ENCODE assay signal across 14 cellular contexts in the genomic region with DNA sequence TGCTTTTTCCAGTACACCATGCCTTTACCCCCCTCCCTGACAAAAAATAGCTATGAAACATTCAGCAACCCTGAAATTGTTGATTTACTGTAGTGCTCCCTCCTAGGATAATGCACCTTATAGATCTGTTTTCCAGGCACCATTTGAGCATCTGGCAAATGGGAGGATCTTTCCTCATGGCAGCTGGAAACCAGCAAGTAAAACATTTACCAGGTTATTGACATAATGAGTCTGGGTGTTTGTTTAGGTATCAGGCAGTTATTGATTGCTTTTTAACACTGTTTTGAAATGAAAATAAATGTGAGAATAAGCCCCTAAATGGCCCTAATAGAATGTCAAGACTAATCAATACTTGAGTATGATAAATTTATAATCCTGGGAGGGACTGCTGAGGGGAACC. TPM values are rescaled to one million over a fixed set of nuclear protein-coding genes. Genes with fewer than 3 reads are reported as not detected.
A peak's percentile ranks its signal among the peaks of the same experiment; 100 is the strongest.
DNase-seq lines count a peak whose midpoint lies in the region; ATAC-seq and TF ChIP-seq lines count a peak whose summit lies in the region.
"Had no signal": no experiment of that assay in that cellular context is flagged by ENCODE, and none has a peak within 500 bp of the region (broad histone marks: within the 10 kb centered on the region; RNA-seq: fewer than 3 reads in every experiment).

No MANE protein-coding gene starts in this region.

- TF ChIP-seq CTCF in chondrocyte (IDR thresholded peaks at IDR 0.05) (no peak), progenitor cell of endocrine pancreas (IDR thresholded peaks at IDR 0.05; ENCODE audit: unreplicated experiment) (no peak), heart right ventricle (IDR thresholded peaks at IDR 0.05) (no peak), stomach (IDR thresholded peaks at IDR 0.05) (no peak)

- H3K36me3 ChIP-seq in BLaER1 treated with 17β-estradiol and CSF1 and Interleukin-3, amounts not matched to agents 10 nM and 100 nM, result no peaks in the 10 kb centered on the region
- H3K36me3 ChIP-seq in heart right ventricle, result no peaks in the 10 kb centered on the region
- no peaks in the 10 kb centered on the region for H3K36me3 ChIP-seq in stomach

- no peak for TF ChIP-seq EP300 in stomach (IDR thresholded peaks at IDR 0.05)

- H3K4me1 Mint-ChIP-seq in chondrocyte (ENCODE audit: low read depth) (peaks cover 20% of the 10 kb centered on the region), progenitor cell of endocrine pancreas (ENCODE audit: low read depth) (peaks cover 4% of the 10 kb centered on the region)

- no peaks in the 10 kb centered on the region for H4K20me1 ChIP-seq in BLaER1 treated with 17β-estradiol and CSF1 and Interleukin-3, amounts not matched to agents 10 nM and 100 nM

- peaks cover 22 to 29% (median 25%) of the 10 kb centered on the region in 10 experiments for H3K4me1 ChIP-seq in BLaER1 treated with 17β-estradiol and CSF1 and Interleukin-3, amounts not matched to agents 10 nM and 100 nM
- H3K4me1 ChIP-seq in heart right ventricle (peaks cover 0 to 21% (median 13%) of the 10 kb centered on the region in 9 donors), stomach (peaks cover 0 to 17% (median 11%) of the 10 kb centered on the region in 4 donors)

- H3K27ac ChIP-seq in BLaER1 treated with 17β-estradiol and CSF1 and Interleukin-3, amounts not matched to agents 10 nM and 100 nM, result peak overlapping the region in 1 of 11 experiments; percentile 5; a peak in 2 of 22 replicates
- no peak overlapping the region for H3K27ac ChIP-seq in heart right ventricle
- H3K27ac ChIP-seq in stomach, result no peak overlapping the region

- H3K9ac ChIP-seq in BLaER1 treated with 17β-estradiol and CSF1 and Interleukin-3, amounts not matched to agents 10 nM and 100 nM, result no peak overlapping the region

- no peaks in the 10 kb centered on the region for H3K27me3 ChIP-seq in BLaER1 treated with 17β-estradiol and CSF1 and Interleukin-3, amounts not matched to agents 10 nM and 100 nM
- H3K27me3 ChIP-seq in heart right ventricle (no peaks in the 10 kb centered on the region), stomach (no peaks in the 10 kb centered on the region)

- no peak overlapping the region for H3K4me3 ChIP-seq in BLaER1 treated with 17β-estradiol and CSF1 and Interleukin-3, amounts not matched to agents 10 nM and 100 nM
- H3K4me3 ChIP-seq in heart right ventricle (no peak overlapping the region), stomach (no peak overlapping the region)

- ATAC-seq in heart right ventricle (no peak), HG03378 (IDR thresholded peaks at IDR 0.05; ENCODE audit: unreplicated experiment) (no peak)

- peak overlapping the region in 7 of 11 experiments; percentile 67 to 83 (median 78); a peak in 10 of 22 replicates for H3K4me2 ChIP-seq in BLaER1 treated with 17β-estradiol and CSF1 and Interleukin-3, amounts not matched to agents 10 nM and 100 nM

- no peaks in the 10 kb centered on the region for H3K27me3 Mint-ChIP-seq in chondrocyte (ENCODE audit: low read depth)
- peaks cover 90% of the 10 kb centered on the region for H3K27me3 Mint-ChIP-seq in progenitor cell of endocrine pancreas

- DNase-seq in HT-29 (ENCODE audit: low spot score) (peak; percentile 27), chondrocyte (ENCODE audit: low spot score) (no peak), progenitor cell of endocrine pancreas (ENCODE audit: low spot score, unreplicated experiment) (no peak), heart right ventricle (no peak), stomach (no peak)
- DNase-seq: COR-L47, H7, NCI-H1048, NCI-H146, NCI-H2107, NCI-H226, NCI-H526 had no signal

- H3K4me3 Mint-ChIP-seq in chondrocyte (ENCODE audit: unreplicated experiment), result no peak overlapping the region
- no peak overlapping the region for H3K4me3 Mint-ChIP-seq in progenitor cell of endocrine pancreas (ENCODE audit: low read depth)

- H3K36me3 Mint-ChIP-seq in chondrocyte (ENCODE audit: low read depth) (no peaks in the 10 kb centered on the region), progenitor cell of endocrine pancreas (ENCODE audit: insufficient read depth) (no peaks in the 10 kb centered on the region)

- H3K9me3 ChIP-seq in BLaER1 treated with 17β-estradiol and CSF1 and Interleukin-3, amounts not matched to agents 10 nM and 100 nM (replicated peaks in 1 of 11), result 0 out of 22 replicates have a peak, but pooled peaks cover 0 to 3% (median 0%) of the 10 kb centered on the region in 11 experiments
- H3K9me3 ChIP-seq in heart right ventricle (no peaks in the 10 kb centered on the region), stomach (no peaks in the 10 kb centered on the region)

- TF ChIP-seq POLR2A in stomach (IDR thresholded peaks at IDR 0.05), result no peak

- intact Hi-C loops in heart right ventricle (cut with DNase I), result loop anchor here in 1 of 10 donors (5.0 kb wide), 1 partner anchor 55 kb away; no protein-coding TSS in a partner anchor
- intact Hi-C loops in stomach (cut with DNase I; ENCODE audit: low total_unique reads), result no loop called here

- H3K9me3 Mint-ChIP-seq in chondrocyte (ENCODE audit: low read depth) (no peaks in the 10 kb centered on the region), progenitor cell of endocrine pancreas (ENCODE audit: low read depth) (peaks cover 3% of the 10 kb centered on the region)

- peak overlapping the region; percentile 42 for H3K27ac Mint-ChIP-seq in chondrocyte (ENCODE audit: unreplicated experiment)
- peak overlapping the region; percentile 10 for H3K27ac Mint-ChIP-seq in progenitor cell of endocrine pancreas

RNA-seq across cellular contexts. Expression of a gene that starts 57.3 kb away (rescaled TPM):
- 51.6 and 53.9 TPM in 2 replicates for total RNA-seq in HT-29 (2014; rRNA removed; shearing (Covaris generic))
- total RNA-seq in chondrocyte (22.3 to 36.0 TPM (median 35.1 TPM) in 3 replicates), progenitor cell of endocrine pancreas (8.0 and 9.2 TPM in 2 replicates), heart right ventricle (10 to 100 TPM; 16.7 to 62.2 (median 31.0) TPM), stomach (100 to 1,000 TPM in 1 of 5 donors, 10 to 100 TPM in 4; 34.8 to 323 (median 58.6) TPM)
- polyA plus RNA-seq in heart right ventricle (10 to 100 TPM; 19.1 to 23.2 TPM), stomach (100 to 1,000 TPM in 1 of 3 donors, 10 to 100 TPM in 2; 18.2 to 150 (median 31.6) TPM)
